1 cellular context compared by ENCODE assay signal in the genomic region with DNA sequence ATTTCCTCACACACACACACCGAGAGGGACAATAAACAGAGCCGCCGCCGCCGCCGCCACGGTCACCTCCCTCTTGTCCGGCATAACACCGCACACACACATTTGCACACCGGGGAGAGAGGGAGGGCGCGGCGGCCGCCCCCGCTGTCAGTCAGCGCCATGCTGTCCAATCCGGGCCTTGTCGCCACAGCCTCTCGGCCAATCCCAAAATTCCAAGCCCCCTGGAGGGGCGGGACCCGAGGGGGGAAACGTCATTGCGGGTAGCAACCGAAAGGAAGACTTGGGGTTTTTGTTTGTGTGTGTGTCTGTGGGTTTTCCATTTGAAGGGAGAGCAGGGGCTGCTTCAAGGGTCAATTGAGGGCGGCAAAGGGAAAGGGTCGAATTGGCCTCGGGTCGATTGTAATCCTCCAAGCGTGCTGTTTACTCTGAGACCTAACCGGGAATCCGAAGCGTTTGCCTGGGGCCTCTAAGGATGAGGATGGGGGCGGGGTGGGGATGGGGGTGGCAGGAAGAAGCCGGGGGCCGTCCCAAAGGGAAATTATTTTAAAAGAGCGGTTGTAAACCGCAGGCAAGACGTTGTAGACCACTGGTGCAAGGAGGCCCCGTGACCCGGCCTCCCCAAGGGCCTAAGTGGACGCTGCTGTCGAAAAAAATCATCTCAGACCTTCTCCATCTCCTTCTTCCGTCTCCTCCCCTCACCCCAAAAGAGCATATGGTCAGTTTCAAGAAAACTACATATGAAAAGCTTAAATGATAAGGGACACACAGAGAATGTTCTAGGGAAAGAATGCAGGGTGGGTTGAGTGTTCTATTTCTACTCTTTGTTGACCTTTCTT.
TF ChIP-seq lines count a peak whose summit lies in the region.

A gene with protein sequence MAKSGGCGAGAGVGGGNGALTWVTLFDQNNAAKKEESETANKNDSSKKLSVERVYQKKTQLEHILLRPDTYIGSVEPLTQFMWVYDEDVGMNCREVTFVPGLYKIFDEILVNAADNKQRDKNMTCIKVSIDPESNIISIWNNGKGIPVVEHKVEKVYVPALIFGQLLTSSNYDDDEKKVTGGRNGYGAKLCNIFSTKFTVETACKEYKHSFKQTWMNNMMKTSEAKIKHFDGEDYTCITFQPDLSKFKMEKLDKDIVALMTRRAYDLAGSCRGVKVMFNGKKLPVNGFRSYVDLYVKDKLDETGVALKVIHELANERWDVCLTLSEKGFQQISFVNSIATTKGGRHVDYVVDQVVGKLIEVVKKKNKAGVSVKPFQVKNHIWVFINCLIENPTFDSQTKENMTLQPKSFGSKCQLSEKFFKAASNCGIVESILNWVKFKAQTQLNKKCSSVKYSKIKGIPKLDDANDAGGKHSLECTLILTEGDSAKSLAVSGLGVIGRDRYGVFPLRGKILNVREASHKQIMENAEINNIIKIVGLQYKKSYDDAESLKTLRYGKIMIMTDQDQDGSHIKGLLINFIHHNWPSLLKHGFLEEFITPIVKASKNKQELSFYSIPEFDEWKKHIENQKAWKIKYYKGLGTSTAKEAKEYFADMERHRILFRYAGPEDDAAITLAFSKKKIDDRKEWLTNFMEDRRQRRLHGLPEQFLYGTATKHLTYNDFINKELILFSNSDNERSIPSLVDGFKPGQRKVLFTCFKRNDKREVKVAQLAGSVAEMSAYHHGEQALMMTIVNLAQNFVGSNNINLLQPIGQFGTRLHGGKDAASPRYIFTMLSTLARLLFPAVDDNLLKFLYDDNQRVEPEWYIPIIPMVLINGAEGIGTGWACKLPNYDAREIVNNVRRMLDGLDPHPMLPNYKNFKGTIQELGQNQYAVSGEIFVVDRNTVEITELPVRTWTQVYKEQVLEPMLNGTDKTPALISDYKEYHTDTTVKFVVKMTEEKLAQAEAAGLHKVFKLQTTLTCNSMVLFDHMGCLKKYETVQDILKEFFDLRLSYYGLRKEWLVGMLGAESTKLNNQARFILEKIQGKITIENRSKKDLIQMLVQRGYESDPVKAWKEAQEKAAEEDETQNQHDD (N-terminal part only) (minus strand): TSS at position 98 of the 836 bp plus-strand sequence. CDS start 610 bp downstream, outside the sequence.

TF ChIP-seq in HepG2, 621 proteins besides CTCF, POLR2A, EP300 and RAD21 (continued from another document and continues in another):
- TF ChIP-seq ZNF775 (CRISPR knock-in tag; IDR thresholded peaks at IDR 0.05; ENCODE audit: borderline replicate concordance) (no peak), ZNF501 (CRISPR knock-in tag; IDR thresholded peaks at IDR 0.05) (0 out of 2 replicates have a peak, but pooled peaks have one; percentile 32), XRCC5 (optimal IDR thresholded peaks at IDR 0.05; ENCODE audit: low read length) (no peak), ATF1 (CRISPR knock-in tag; IDR thresholded peaks at IDR 0.05) (peak; percentile 95), NONO (IDR thresholded peaks at IDR 0.05) (no peak), NONO (CRISPR knock-in tag; conservative IDR thresholded peaks at IDR 0.05) (peak; percentile 49), ZMYM3 (CRISPR knock-in tag; IDR thresholded peaks at IDR 0.05) (no peak), ZNF883 (CRISPR knock-in tag; IDR thresholded peaks at IDR 0.05; ENCODE audit: not compliant biosample characterization) (no peak), RCOR2 (CRISPR knock-in tag; IDR thresholded peaks at IDR 0.05) (no peak), ZNF83 (CRISPR knock-in tag; IDR thresholded peaks at IDR 0.05; ENCODE audit: borderline replicate concordance) (no peak), HMGXB4 (CRISPR knock-in tag; IDR thresholded peaks at IDR 0.05; ENCODE audit: borderline replicate concordance in 1 of 2, low read depth in 1 of 2) (0 out of 4 replicates have a peak, but pooled peaks have one; percentile 62 to 70), ZFP91 (CRISPR knock-in tag; IDR thresholded peaks at IDR 0.05; ENCODE audit: borderline replicate concordance) (peak; percentile 59; the same call in 1 of the 2 replicates), SPEN (CRISPR knock-in tag; IDR thresholded peaks at IDR 0.05; ENCODE audit: low read depth) (no peak; the same call in 1 of the 2 replicates), ZNF350 (CRISPR knock-in tag; IDR thresholded peaks at IDR 0.05; ENCODE audit: borderline replicate concordance, low read depth) (peak; percentile 57; the same call in 1 of the 2 replicates), RARG (CRISPR knock-in tag; IDR thresholded peaks at IDR 0.05; ENCODE audit: low read depth) (no peak), TBX2 (CRISPR knock-in tag; IDR thresholded peaks at IDR 0.05; ENCODE audit: borderline replicate concordance) (peak; percentile 59; the same call in 1 of the 2 replicates), NR1H2 (CRISPR knock-in tag; IDR thresholded peaks at IDR 0.05; ENCODE audit: borderline replicate concordance, low read depth) (no peak), ATM (IDR thresholded peaks at IDR 0.05; ENCODE audit: borderline replicate concordance) (no peak), NBN (conservative IDR thresholded peaks at IDR 0.05) (no peak), MEIS1 (CRISPR knock-in tag; IDR thresholded peaks at IDR 0.05; ENCODE audit: borderline replicate concordance) (0 out of 2 replicates have a peak, but pooled peaks have one; percentile 26), MED1 (CRISPR knock-in tag; IDR thresholded peaks at IDR 0.05) (peak; percentile 52), ZFP90 (CRISPR knock-in tag; IDR thresholded peaks at IDR 0.05; ENCODE audit: borderline replicate concordance) (0 out of 2 replicates have a peak, but pooled peaks have one; percentile 25), ZNF256 (CRISPR knock-in tag; conservative IDR thresholded peaks at IDR 0.05) (no peak), MTA1 (CRISPR knock-in tag; IDR thresholded peaks at IDR 0.05; ENCODE audit: borderline replicate concordance) (no peak), BHLHE40 (IDR thresholded peaks at IDR 0.05; ENCODE audit: low read length) (peak; percentile 88)
- TF ChIP-seq, protein P1, sequence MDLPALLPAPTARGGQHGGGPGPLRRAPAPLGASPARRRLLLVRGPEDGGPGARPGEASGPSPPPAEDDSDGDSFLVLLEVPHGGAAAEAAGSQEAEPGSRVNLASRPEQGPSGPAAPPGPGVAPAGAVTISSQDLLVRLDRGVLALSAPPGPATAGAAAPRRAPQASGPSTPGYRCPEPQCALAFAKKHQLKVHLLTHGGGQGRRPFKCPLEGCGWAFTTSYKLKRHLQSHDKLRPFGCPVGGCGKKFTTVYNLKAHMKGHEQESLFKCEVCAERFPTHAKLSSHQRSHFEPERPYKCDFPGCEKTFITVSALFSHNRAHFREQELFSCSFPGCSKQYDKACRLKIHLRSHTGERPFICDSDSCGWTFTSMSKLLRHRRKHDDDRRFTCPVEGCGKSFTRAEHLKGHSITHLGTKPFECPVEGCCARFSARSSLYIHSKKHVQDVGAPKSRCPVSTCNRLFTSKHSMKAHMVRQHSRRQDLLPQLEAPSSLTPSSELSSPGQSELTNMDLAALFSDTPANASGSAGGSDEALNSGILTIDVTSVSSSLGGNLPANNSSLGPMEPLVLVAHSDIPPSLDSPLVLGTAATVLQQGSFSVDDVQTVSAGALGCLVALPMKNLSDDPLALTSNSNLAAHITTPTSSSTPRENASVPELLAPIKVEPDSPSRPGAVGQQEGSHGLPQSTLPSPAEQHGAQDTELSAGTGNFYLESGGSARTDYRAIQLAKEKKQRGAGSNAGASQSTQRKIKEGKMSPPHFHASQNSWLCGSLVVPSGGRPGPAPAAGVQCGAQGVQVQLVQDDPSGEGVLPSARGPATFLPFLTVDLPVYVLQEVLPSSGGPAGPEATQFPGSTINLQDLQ (CRISPR knock-in tag; IDR thresholded peaks at IDR 0.05) = no peak
- TF ChIP-seq, protein P2, sequence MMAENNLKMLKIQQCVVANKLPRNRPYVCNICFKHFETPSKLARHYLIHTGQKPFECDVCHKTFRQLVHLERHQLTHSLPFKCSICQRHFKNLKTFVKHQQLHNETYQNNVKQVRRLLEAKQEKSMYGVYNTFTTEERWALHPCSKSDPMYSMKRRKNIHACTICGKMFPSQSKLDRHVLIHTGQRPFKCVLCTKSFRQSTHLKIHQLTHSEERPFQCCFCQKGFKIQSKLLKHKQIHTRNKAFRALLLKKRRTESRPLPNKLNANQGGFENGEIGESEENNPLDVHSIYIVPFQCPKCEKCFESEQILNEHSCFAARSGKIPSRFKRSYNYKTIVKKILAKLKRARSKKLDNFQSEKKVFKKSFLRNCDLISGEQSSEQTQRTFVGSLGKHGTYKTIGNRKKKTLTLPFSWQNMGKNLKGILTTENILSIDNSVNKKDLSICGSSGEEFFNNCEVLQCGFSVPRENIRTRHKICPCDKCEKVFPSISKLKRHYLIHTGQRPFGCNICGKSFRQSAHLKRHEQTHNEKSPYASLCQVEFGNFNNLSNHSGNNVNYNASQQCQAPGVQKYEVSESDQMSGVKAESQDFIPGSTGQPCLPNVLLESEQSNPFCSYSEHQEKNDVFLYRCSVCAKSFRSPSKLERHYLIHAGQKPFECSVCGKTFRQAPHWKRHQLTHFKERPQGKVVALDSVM (CRISPR knock-in tag; IDR thresholded peaks at IDR 0.05) = 0 out of 2 replicates have a peak, but pooled peaks have one; percentile 2
- TF ChIP-seq, protein P3, sequence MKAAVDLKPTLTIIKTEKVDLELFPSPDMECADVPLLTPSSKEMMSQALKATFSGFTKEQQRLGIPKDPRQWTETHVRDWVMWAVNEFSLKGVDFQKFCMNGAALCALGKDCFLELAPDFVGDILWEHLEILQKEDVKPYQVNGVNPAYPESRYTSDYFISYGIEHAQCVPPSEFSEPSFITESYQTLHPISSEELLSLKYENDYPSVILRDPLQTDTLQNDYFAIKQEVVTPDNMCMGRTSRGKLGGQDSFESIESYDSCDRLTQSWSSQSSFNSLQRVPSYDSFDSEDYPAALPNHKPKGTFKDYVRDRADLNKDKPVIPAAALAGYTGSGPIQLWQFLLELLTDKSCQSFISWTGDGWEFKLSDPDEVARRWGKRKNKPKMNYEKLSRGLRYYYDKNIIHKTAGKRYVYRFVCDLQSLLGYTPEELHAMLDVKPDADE (CRISPR knock-in tag; IDR thresholded peaks at IDR 0.05) = no peak
- TF ChIP-seq, protein P4, sequence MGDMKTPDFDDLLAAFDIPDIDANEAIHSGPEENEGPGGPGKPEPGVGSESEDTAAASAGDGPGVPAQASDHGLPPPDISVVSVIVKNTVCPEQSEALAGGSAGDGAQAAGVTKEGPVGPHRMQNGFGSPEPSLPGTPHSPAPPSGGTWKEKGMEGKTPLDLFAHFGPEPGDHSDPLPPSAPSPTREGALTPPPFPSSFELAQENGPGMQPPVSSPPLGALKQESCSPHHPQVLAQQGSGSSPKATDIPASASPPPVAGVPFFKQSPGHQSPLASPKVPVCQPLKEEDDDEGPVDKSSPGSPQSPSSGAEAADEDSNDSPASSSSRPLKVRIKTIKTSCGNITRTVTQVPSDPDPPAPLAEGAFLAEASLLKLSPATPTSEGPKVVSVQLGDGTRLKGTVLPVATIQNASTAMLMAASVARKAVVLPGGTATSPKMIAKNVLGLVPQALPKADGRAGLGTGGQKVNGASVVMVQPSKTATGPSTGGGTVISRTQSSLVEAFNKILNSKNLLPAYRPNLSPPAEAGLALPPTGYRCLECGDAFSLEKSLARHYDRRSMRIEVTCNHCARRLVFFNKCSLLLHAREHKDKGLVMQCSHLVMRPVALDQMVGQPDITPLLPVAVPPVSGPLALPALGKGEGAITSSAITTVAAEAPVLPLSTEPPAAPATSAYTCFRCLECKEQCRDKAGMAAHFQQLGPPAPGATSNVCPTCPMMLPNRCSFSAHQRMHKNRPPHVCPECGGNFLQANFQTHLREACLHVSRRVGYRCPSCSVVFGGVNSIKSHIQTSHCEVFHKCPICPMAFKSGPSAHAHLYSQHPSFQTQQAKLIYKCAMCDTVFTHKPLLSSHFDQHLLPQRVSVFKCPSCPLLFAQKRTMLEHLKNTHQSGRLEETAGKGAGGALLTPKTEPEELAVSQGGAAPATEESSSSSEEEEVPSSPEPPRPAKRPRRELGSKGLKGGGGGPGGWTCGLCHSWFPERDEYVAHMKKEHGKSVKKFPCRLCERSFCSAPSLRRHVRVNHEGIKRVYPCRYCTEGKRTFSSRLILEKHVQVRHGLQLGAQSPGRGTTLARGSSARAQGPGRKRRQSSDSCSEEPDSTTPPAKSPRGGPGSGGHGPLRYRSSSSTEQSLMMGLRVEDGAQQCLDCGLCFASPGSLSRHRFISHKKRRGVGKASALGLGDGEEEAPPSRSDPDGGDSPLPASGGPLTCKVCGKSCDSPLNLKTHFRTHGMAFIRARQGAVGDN (CRISPR knock-in tag; IDR thresholded peaks at IDR 0.05) = peak; percentile 34; the same call in 1 of the 2 replicates
- TF ChIP-seq, protein P5, sequence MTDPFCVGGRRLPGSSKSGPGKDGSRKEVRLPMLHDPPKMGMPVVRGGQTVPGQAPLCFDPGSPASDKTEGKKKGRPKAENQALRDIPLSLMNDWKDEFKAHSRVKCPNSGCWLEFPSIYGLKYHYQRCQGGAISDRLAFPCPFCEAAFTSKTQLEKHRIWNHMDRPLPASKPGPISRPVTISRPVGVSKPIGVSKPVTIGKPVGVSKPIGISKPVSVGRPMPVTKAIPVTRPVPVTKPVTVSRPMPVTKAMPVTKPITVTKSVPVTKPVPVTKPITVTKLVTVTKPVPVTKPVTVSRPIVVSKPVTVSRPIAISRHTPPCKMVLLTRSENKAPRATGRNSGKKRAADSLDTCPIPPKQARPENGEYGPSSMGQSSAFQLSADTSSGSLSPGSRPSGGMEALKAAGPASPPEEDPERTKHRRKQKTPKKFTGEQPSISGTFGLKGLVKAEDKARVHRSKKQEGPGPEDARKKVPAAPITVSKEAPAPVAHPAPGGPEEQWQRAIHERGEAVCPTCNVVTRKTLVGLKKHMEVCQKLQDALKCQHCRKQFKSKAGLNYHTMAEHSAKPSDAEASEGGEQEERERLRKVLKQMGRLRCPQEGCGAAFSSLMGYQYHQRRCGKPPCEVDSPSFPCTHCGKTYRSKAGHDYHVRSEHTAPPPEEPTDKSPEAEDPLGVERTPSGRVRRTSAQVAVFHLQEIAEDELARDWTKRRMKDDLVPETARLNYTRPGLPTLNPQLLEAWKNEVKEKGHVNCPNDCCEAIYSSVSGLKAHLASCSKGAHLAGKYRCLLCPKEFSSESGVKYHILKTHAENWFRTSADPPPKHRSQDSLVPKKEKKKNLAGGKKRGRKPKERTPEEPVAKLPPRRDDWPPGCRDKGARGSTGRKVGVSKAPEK (CRISPR knock-in tag; IDR thresholded peaks at IDR 0.05; ENCODE audit: borderline replicate concordance) = no peak
